In the genomic region with DNA sequence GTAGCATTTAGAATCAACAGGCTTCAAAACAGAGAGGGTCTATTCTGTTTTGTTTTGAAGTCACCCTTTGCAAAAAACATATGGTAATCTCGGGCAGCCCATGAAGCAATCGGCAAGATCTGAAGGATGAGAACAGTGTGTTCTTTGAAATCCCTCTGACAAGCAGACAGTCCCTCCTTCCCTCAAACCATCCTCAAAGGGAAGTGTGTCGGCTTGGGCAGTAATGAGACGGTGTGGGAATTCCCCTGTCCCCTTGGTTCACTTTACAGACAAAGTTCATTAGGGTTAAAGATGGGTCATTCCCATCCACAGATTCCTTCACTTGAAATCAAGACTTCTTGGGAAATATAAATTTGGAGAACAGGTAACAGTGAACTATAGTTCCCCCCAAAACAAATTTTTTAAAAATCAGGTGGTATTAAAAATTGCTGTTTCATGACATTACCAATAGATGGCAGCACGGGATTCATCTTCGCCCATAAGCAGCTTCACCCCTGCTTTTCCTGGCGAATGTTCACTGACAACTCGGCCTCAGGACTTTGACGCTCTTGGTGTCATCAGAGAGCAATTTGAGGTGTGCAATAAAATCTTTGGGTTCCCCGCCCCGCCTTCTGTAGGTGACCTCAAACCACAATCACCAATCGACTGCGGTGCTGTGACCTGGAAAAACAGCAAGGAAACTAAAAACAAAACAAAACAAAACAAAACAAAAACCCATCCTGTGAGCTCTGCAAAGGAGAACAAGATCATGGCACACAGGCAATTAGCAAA, we compare ENCODE assay signal across 8 cellular contexts.
A peak's percentile ranks its signal among the peaks of the same experiment; 100 is the strongest.
DNase-seq lines count a peak whose midpoint lies in the region; ATAC-seq and TF ChIP-seq lines count a peak whose summit lies in the region.

No MANE protein-coding gene starts in this region.

- POLR2A ChIA-PET in AG04449 (lab: Yijun Ruan, JAX), result interaction anchor here (1.0 kb wide), 1 partner anchor 8 kb away, joined by 3 read pairs; no protein-coding TSS in a partner anchor

- H3K27ac ChIP-seq in coronary artery, result no peak overlapping the region
- H3K27ac ChIP-seq in lung (ENCODE audit: low read depth in 1 of 2, low read length in 1 of 2), result peak overlapping the region in 1 of 2 donors; percentile 42

- peak; percentile 56 for ATAC-seq in GM18861 (IDR thresholded peaks at IDR 0.05; ENCODE audit: unreplicated experiment)
- ATAC-seq in HG03135 (IDR thresholded peaks at IDR 0.05; ENCODE audit: unreplicated experiment), result peak; percentile 64
- ATAC-seq in lung (ENCODE audit: insufficient read depth, low FRiP score), result peak; percentile 76

- WGBS in lung, 2 donors, result 2 to 9% methylated on average over 13 of the region's 13 CpGs

- CTCF ChIA-PET in AG04449 (lab: Yijun Ruan, JAX), result interaction anchor here (0.7 to 3.0 kb wide), 47 partner anchors 8 to 299 kb away, joined by 3 to 84 read pairs (median 5); a partner anchor contains a TSS

- H3K36me3 ChIP-seq in lung (ENCODE audit: control insufficient read depth in 2 of 2, insufficient read depth in 2 of 2, low read length in 2 of 2), result no peaks in the 10 kb centered on the region

- H3K27me3 ChIP-seq in lung (ENCODE audit: control insufficient read depth, insufficient read depth), result no peaks in the 10 kb centered on the region

- H3K4me1 ChIP-seq in lung (ENCODE audit: control insufficient read depth in 2 of 2, insufficient read depth in 2 of 2, low read length in 2 of 2), result no peaks in the 10 kb centered on the region

- DNase-seq in AG04449 (ENCODE audit: low read depth, low spot score) (no peak), NCI-H345 (lab: John Stamatoyannopoulos, UW) (peak; percentile 71), coronary artery (ENCODE audit: low spot score) (no peak), lung (ENCODE audit: low spot score) (peak; percentile 63)
- DNase-seq in activated CD4-positive, alpha-beta T cell treated with anti-CD3 and anti-CD28 coated beads for 24 hours (ENCODE audit: low read depth in 2 of 2), result peak; percentile 41 to 45
- peak; percentile 48 to 65 (median 61) for DNase-seq in stimulated activated CD4-positive, alpha-beta T cell treated with anti-CD3 and anti-CD28 coated beads, TNF-alpha, amount 100 ng/mL, for 48 hours (ENCODE audit: low read depth in 3 of 3)

- no peak overlapping the region for H3K4me3 ChIP-seq in AG04449 (ENCODE audit: low read depth, low read length)
- peak overlapping the region; percentile 34 for H3K4me3 ChIP-seq in coronary artery
- no peak overlapping the region for H3K4me3 ChIP-seq in lung

- no peaks in the 10 kb centered on the region for H3K9me3 ChIP-seq in lung (ENCODE audit: control insufficient read depth in 2 of 2, insufficient read depth in 1 of 2, low read length in 1 of 2)

- TF ChIP-seq CTCF in AG04449 (IDR thresholded peaks at IDR 0.05; ENCODE audit: insufficient read depth, low read length, missing control alignments) (peak; percentile 52), coronary artery (IDR thresholded peaks at IDR 0.05) (peak; percentile 70), lung (IDR thresholded peaks at IDR 0.05; ENCODE audit: control extremely low read depth, extremely low read depth) (peak; percentile 65)

Comparison
In these comparisons a context has a peak if more than half of its experiments do, and no peak if none do; other contexts are left out.
1. DNase-seq: peak in NCI-H345 (single experiment), activated CD4-positive, alpha-beta T cell treated with anti-CD3 and anti-CD28 coated beads for 24 hours (2 of 2), lung (single experiment) and stimulated activated CD4-positive, alpha-beta T cell treated with anti-CD3 and anti-CD28 coated beads, TNF-alpha, amount 100 ng/mL, for 48 hours (3 of 3); none in AG04449 (single experiment) and coronary artery (single experiment).
2. Peak in every context shown above with its lines, with median percentiles within 50 percentile points of each other: CTCF ChIP-seq and ATAC-seq.